In genomic region chr5:12367973-12368372, GRCh38 we compare ENCODE assay signal across 7 cellular contexts.
"Had no signal": no experiment of that assay in that cellular context is flagged by ENCODE, and none has a peak within 500 bp of the region (broad histone marks: within the 10 kb centered on the region; RNA-seq: fewer than 3 reads in every experiment).

No MANE protein-coding gene starts in this region.

- H3K27ac ChIP-seq: HL-60, KMS-11 had no signal

- H3K27ac Mint-ChIP-seq: IgD-negative memory B cell had no signal

- H3K27me3 Mint-ChIP-seq: IgD-negative memory B cell had no signal

- H3K9ac ChIP-seq: KMS-11 had no signal

- H3K4me3 Mint-ChIP-seq: IgD-negative memory B cell had no signal

- H3K4me1 Mint-ChIP-seq: IgD-negative memory B cell had no signal

- H3K4me2 ChIP-seq: KMS-11 had no signal

- H3K4me3 ChIP-seq: K562 had no signal

- DNase-seq: IMR-90, KBM-7, KG1 had no signal
